ENCODE assay signal across 35 cellular contexts in genomic region chr11:69113226-69113625, GRCh38. TPM values are rescaled to one million over a fixed set of nuclear protein-coding genes. Genes with fewer than 3 reads are reported as not detected.
"Had no signal": no experiment of that assay in that cellular context is flagged by ENCODE, and none has a peak within 500 bp of the region (broad histone marks: within the 10 kb centered on the region; RNA-seq: fewer than 3 reads in every experiment).

No MANE protein-coding gene starts in this region.

- H3K9ac ChIP-seq: KMS-11, SK-N-SH had no signal

- H3K4me1 ChIP-seq: breast epithelium, SJSA1 had no signal

- H3K9me3 Mint-ChIP-seq: activated naive CD4-positive, alpha-beta T cell treated with anti-CD3 and anti-CD28 coated beads, Interleukin-2, amount 50 U/mL, for 24 hours; activated T-cell treated with anti-CD3 and anti-CD28 coated beads, Interleukin-2, amount 50 U/mL, for 24 hours had no signal

- H3K4me3 Mint-ChIP-seq: activated CD4-positive, alpha-beta T cell treated with anti-CD3 and anti-CD28 coated beads, Interleukin-2, amount 10 ng/mL, durations not matched to agents 24 days and 14 days; activated CD8-positive, alpha-beta T cell treated with anti-CD3 and anti-CD28 coated beads, Interleukin-2, amount 10 ng/mL, durations not matched to agents 7 days and 5 days; activated naive CD4-positive, alpha-beta T cell treated with anti-CD3 and anti-CD28 coated beads, Interleukin-2, amount 50 U/mL, for 24 hours; activated naive CD8-positive, alpha-beta T cell treated with anti-CD3 and anti-CD28 coated beads, Interleukin-2, amount 10 ng/mL, durations not matched to agents 7 days and 5 days; activated T-cell treated with anti-CD3 and anti-CD28 coated beads, Interleukin-2, amount 50 U/mL, for 24 hours; T-helper 1 cell treated with Interleukin-12 subunit alpha and Interleukin-12 subunit beta and Interleukin-4 antibody, amounts not matched to agents 30 μg/mL and 1 μg/mL, for 36 hours; T-helper 2 cell treated with Interferon-gamma antibody and Interleukin-4, amounts not matched to agents 5 μg/mL and 100 μg/mL, for 36 hours had no signal

- H3K4me1 Mint-ChIP-seq: activated naive CD4-positive, alpha-beta T cell treated with anti-CD3 and anti-CD28 coated beads, Interleukin-2, amount 50 U/mL, for 24 hours; activated naive CD8-positive, alpha-beta T cell treated with anti-CD3 and anti-CD28 coated beads, Interleukin-2, amount 10 ng/mL, durations not matched to agents 7 days and 5 days had no signal

- H3K36me3 ChIP-seq: breast epithelium, SJSA1 had no signal

- DNase-seq: activated CD4-positive, alpha-beta T cell treated with anti-CD3 and anti-CD28 coated beads, Interleukin-2, amount 10 ng/mL, durations not matched to agents 24 days and 14 days; activated CD4-positive, alpha-beta T cell treated with anti-CD3 and anti-CD28 coated beads, Interleukin-2, amount 50 U/mL, for 4 hours; activated CD8-positive, alpha-beta T cell treated with anti-CD3 and anti-CD28 coated beads, Interleukin-2, amount 10 ng/mL, durations not matched to agents 7 days and 5 days; activated naive CD8-positive, alpha-beta T cell treated with anti-CD3 and anti-CD28 coated beads, Interleukin-2, amount 10 ng/mL, durations not matched to agents 7 days and 5 days; activated T-cell treated with anti-CD3 and anti-CD28 coated beads, Interleukin-2, amount 50 U/mL, for 24 hours; amygdala; body of pancreas; MM.1S; MV-4-11; NCI-H1092 treated with DMSO at 0.1 percent for 48 hours; NCI-H1417; NCI-H146; NCI-H187; NCI-H2029 treated with DMSO at 0.1 percent for 48 hours; NCI-H2107; NCI-H2171; NCI-H510A; NCI-H526; NCI-H748 treated with DMSO at 0.1 percent for 48 hours; NK-92 treated with Interleukin-12 subunit alpha and Interleukin-12 subunit beta, amount 100 ng/mL, for 24 hours; PC-3; SHP77; SK-N-SH had no signal

- FAIRE-seq: astrocyte, RCC 7860, TTC549 had no signal

- ATAC-seq: activated CD8-positive, alpha-beta T cell treated with anti-CD3 and anti-CD28 coated beads, Interleukin-2, amount 10 ng/mL, durations not matched to agents 7 days and 5 days; body of pancreas; PC-3 had no signal

- H3K9me3 ChIP-seq: body of pancreas, breast epithelium, SK-N-SH had no signal

- H3K27me3 Mint-ChIP-seq: activated CD4-positive, alpha-beta T cell treated with anti-CD3 and anti-CD28 coated beads, Interleukin-2, amount 10 ng/mL, durations not matched to agents 24 days and 14 days; activated naive CD4-positive, alpha-beta T cell treated with anti-CD3 and anti-CD28 coated beads, Interleukin-2, amount 50 U/mL, for 24 hours; activated naive CD8-positive, alpha-beta T cell treated with anti-CD3 and anti-CD28 coated beads, Interleukin-2, amount 10 ng/mL, durations not matched to agents 7 days and 5 days; activated T-cell treated with anti-CD3 and anti-CD28 coated beads, Interleukin-2, amount 50 U/mL, for 24 hours had no signal

- H3K27ac ChIP-seq: breast epithelium, KMS-11, RWPE1, SJSA1 had no signal

- H3K27ac Mint-ChIP-seq: activated CD4-positive, alpha-beta T cell treated with anti-CD3 and anti-CD28 coated beads, Interleukin-2, amount 10 ng/mL, durations not matched to agents 24 days and 14 days; activated CD8-positive, alpha-beta T cell treated with anti-CD3 and anti-CD28 coated beads, Interleukin-2, amount 10 ng/mL, durations not matched to agents 7 days and 5 days; activated naive CD4-positive, alpha-beta T cell treated with anti-CD3 and anti-CD28 coated beads, Interleukin-2, amount 50 U/mL, for 24 hours; activated naive CD8-positive, alpha-beta T cell treated with anti-CD3 and anti-CD28 coated beads, Interleukin-2, amount 10 ng/mL, durations not matched to agents 7 days and 5 days; activated T-cell treated with anti-CD3 and anti-CD28 coated beads, Interleukin-2, amount 50 U/mL, for 24 hours; activated T-helper 2 cell treated with anti-CD3 and anti-CD28 coated beads, Interferon-gamma antibody, Interleukin-2, Interleukin-4, amounts not matched to agents 10 μg/mL and 5 μg/mL and 100 μg/mL, durations not matched to agents 14 hours and 24 hours and 36 hours; T-helper 1 cell treated with Interleukin-12 subunit alpha and Interleukin-12 subunit beta and Interleukin-4 antibody, amounts not matched to agents 30 μg/mL and 1 μg/mL, for 36 hours; T-helper 2 cell treated with Interferon-gamma antibody and Interleukin-4, amounts not matched to agents 5 μg/mL and 100 μg/mL, for 36 hours had no signal

- H3K27me3 ChIP-seq: body of pancreas, breast epithelium, SJSA1 had no signal

- H3K4me3 ChIP-seq: body of pancreas, breast epithelium, SJSA1 had no signal

RNA-seq across cellular contexts. Expression of gene SMIM38, which starts 42.5 kb away (rescaled TPM):
- total RNA-seq: astrocyte, LHCN-M2 had no signal
